ENCODE assay signal across 11 cellular contexts in genomic region chr4:89290727-89291126, GRCh38. TPM values are rescaled to one million over a fixed set of nuclear protein-coding genes. Genes with fewer than 3 reads are reported as not detected.
DNase-seq lines count a peak whose midpoint lies in the region; ATAC-seq and TF ChIP-seq lines count a peak whose summit lies in the region.
"Had no signal": no experiment of that assay in that cellular context is flagged by ENCODE, and none has a peak within 500 bp of the region (broad histone marks: within the 10 kb centered on the region; RNA-seq: fewer than 3 reads in every experiment).

No MANE protein-coding gene starts in this region.

- ATAC-seq in GM19372 (IDR thresholded peaks at IDR 0.05; ENCODE audit: low read depth, unreplicated experiment) (peak; percentile 63), HG02970 (IDR thresholded peaks at IDR 0.05; ENCODE audit: low FRiP score, unreplicated experiment) (no peak), HG03469 (IDR thresholded peaks at IDR 0.05; ENCODE audit: unreplicated experiment) (no peak)

- no peaks in the 10 kb centered on the region for H3K27me3 ChIP-seq in BLaER1 treated with 17β-estradiol and CSF1 and Interleukin-3, amounts not matched to agents 10 nM and 100 nM
- H3K27me3 ChIP-seq in Peyer's patch: no peaks in the 10 kb centered on the region

- no peaks in the 10 kb centered on the region for H4K20me1 ChIP-seq in BLaER1 treated with 17β-estradiol and CSF1 and Interleukin-3, amounts not matched to agents 10 nM and 100 nM

- no peak overlapping the region for H3K4me3 ChIP-seq in BLaER1 treated with 17β-estradiol and CSF1 and Interleukin-3, amounts not matched to agents 10 nM and 100 nM
- no peak overlapping the region for H3K4me3 ChIP-seq in Peyer's patch
- H3K4me3 ChIP-seq in fibroblast of villous mesenchyme (ENCODE audit: low read depth, low read length): no peak overlapping the region

- TF ChIP-seq POLR2A in Peyer's patch (IDR thresholded peaks at IDR 0.05): no peak

- H3K27ac ChIP-seq in BLaER1 treated with 17β-estradiol and CSF1 and Interleukin-3, amounts not matched to agents 10 nM and 100 nM: peak overlapping the region in 1 of 11 experiments; percentile 6; a peak in 1 of 22 replicates
- peak overlapping the region in 3 of 4 donors; percentile 6 to 57 (median 25) for H3K27ac ChIP-seq in Peyer's patch
- H3K27ac ChIP-seq: epithelial cell of prostate had no signal

- TF ChIP-seq CTCF in Peyer's patch (IDR thresholded peaks at IDR 0.05): no peak
- no peak for TF ChIP-seq CTCF in fibroblast of villous mesenchyme (IDR thresholded peaks at IDR 0.05; ENCODE audit: insufficient read depth, low read depth, low read length)

- H3K4me1 ChIP-seq in BLaER1 treated with 17β-estradiol and CSF1 and Interleukin-3, amounts not matched to agents 10 nM and 100 nM: peaks cover 33 to 74% (median 48%) of the 10 kb centered on the region in 10 experiments
- peaks cover 0 to 25% (median 13%) of the 10 kb centered on the region in 4 donors for H3K4me1 ChIP-seq in Peyer's patch

- H3K4me2 ChIP-seq in BLaER1 treated with 17β-estradiol and CSF1 and Interleukin-3, amounts not matched to agents 10 nM and 100 nM: peak overlapping the region in 10 of 11 experiments; percentile 15 to 77 (median 56); a peak in 20 of 22 replicates

- DNase-seq in Peyer's patch: peak in 1 of 3 donors; percentile 31
- peak; percentile 44 for DNase-seq in fibroblast of villous mesenchyme (ENCODE audit: low read depth)
- no peak for DNase-seq in HUDEP-2 (lab: John Stamatoyannopoulos, UW; ENCODE audit: unreplicated experiment in 76 of 76)
- no peak for DNase-seq in putamen (ENCODE audit: low spot score)
- DNase-seq: aorta; stimulated activated CD4-positive, alpha-beta T cell treated with anti-CD3 and anti-CD28 coated beads, Interleukin-2, amount 100 ng/mL, for 48 hours had no signal

- H3K9ac ChIP-seq in BLaER1 treated with 17β-estradiol and CSF1 and Interleukin-3, amounts not matched to agents 10 nM and 100 nM: peak overlapping the region in 1 of 11 experiments; percentile 11; a peak in 1 of 22 replicates

- H3K9me3 ChIP-seq in BLaER1 treated with 17β-estradiol and CSF1 and Interleukin-3, amounts not matched to agents 10 nM and 100 nM (replicated peaks in 1 of 11): peaks cover 5 to 20% (median 10%) of the 10 kb centered on the region in 11 experiments; a peak in 12 of 22 replicates
- H3K9me3 ChIP-seq in Peyer's patch: no peaks in the 10 kb centered on the region

- H3K36me3 ChIP-seq in BLaER1 treated with 17β-estradiol and CSF1 and Interleukin-3, amounts not matched to agents 10 nM and 100 nM: no peaks in the 10 kb centered on the region
- no peaks in the 10 kb centered on the region for H3K36me3 ChIP-seq in Peyer's patch

RNA-seq across cellular contexts. Expression of gene GPRIN3, which starts 16.9 kb away (rescaled TPM):
- total RNA-seq in Peyer's patch (10 to 100 TPM; 13.1 to 26.8 (median 17.8) TPM), fibroblast of villous mesenchyme (0.43 and 0.64 TPM in 2 replicates)
